Comparison of ENCODE assay signal across 11 cellular contexts in the genomic region with DNA sequence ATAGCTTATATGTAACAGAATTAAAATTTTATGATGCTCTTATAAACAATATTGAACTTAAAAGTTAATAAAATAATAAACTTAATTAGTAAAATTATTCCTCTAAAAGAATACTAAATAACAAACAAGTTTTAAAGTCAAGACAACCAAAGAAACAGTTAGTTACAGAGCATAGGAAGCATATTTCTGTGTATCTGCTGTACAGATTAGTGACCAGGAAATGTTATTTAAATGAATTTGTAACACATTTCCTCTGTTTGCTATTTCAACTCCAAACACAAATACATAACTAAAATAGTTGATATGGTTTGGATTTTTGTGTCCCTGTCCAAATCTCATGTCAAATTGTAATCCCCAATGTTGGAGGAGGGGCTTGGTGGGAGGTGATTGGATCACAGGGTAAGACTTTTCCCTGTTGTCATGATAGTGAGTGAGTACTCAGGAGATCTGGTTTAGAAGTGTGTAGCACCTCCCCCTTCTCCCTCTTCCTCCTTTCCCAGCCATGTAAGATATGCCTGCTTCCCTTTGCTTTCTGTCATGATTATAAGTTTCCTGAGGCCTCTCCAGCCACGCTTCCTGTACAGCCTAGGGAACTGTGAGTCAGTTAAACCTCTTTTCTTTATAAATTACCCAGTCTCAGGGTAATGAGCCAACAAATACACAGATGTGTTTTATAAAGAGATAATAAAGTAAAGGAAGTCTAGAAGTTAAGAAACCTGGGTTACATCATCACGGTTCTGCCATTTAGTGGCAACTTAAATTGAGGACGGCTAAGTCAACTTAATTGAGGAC. TPM values are rescaled to one million over a fixed set of nuclear protein-coding genes. Genes with fewer than 3 reads are reported as not detected.
DNase-seq lines count a peak whose midpoint lies in the region; ATAC-seq, FAIRE-seq and TF ChIP-seq lines count a peak whose summit lies in the region.
"Had no signal": no experiment of that assay in that cellular context is flagged by ENCODE, and none has a peak within 500 bp of the region (broad histone marks: within the 10 kb centered on the region; RNA-seq: fewer than 3 reads in every experiment).

No MANE protein-coding gene starts in this region.

- no peaks in the 10 kb centered on the region for H3K36me3 ChIP-seq in GM23338 (ENCODE audit: insufficient read depth)
- no peaks in the 10 kb centered on the region for H3K36me3 ChIP-seq in pancreas
- H3K36me3 ChIP-seq in WERI-Rb-1, result no peaks in the 10 kb centered on the region
- H3K36me3 ChIP-seq: esophagus muscularis mucosa had no signal

- DNase-seq in GM23338 (ENCODE audit: low spot score) (peak; percentile 54), OCI-M1 (lab: John Stamatoyannopoulos, UW) (peak; percentile 84), fibroblast of the aortic adventitia (ENCODE audit: low read depth) (peak; percentile 51), pancreas (no peak), kidney glomerular epithelial cell (lab: John Stamatoyannopoulos, UW) (no peak), WERI-Rb-1 (no peak), NCI-H526 treated with DMSO at 0.1 percent for 48 hours (lab: John Stamatoyannopoulos, UW) (no peak), NCI-H1694 treated with DMSO at 0.1 percent for 48 hours (lab: John Stamatoyannopoulos, UW) (no peak)
- DNase-seq: posterior cingulate gyrus had no signal

- no peaks in the 10 kb centered on the region for H3K27me3 Mint-ChIP-seq in GM23338 (ENCODE audit: insufficient read depth, low read depth, poor library complexity)

- H3K4me1 ChIP-seq in GM23338 (ENCODE audit: insufficient read depth) (peaks cover 21% of the 10 kb centered on the region), pancreas (peaks cover 3 to 10% (median 4%) of the 10 kb centered on the region in 3 donors)

- H3K36me3 Mint-ChIP-seq in GM23338 (ENCODE audit: low read depth), result no peaks in the 10 kb centered on the region

- peaks cover 30% of the 10 kb centered on the region for H3K4me1 Mint-ChIP-seq in GM23338

- no peaks in the 10 kb centered on the region for H3F3A ChIP-seq in GM23338 (replicated peaks; ENCODE audit: low read depth)

- no peaks in the 10 kb centered on the region for H3K9me3 Mint-ChIP-seq in GM23338

- no peak overlapping the region; the same call in 1 of the 2 replicates for H3K4me3 ChIP-seq in GM23338
- H3K4me3 ChIP-seq in fibroblast of the aortic adventitia (ENCODE audit: low read depth, low read length), result no peak overlapping the region
- no peak overlapping the region for H3K4me3 ChIP-seq in pancreas
- H3K4me3 ChIP-seq in WERI-Rb-1 (ENCODE audit: low read depth, low read length), result no peak overlapping the region
- H3K4me3 ChIP-seq: esophagus muscularis mucosa had no signal

- peak overlapping the region; percentile 34; the same call in 1 of the 2 replicates for H3K27ac ChIP-seq in GM23338 (ENCODE audit: low read depth)
- peak overlapping the region in 1 of 4 donors; percentile 26 for H3K27ac ChIP-seq in pancreas
- H3K27ac ChIP-seq in WERI-Rb-1, result no peak overlapping the region
- H3K27ac ChIP-seq: esophagus muscularis mucosa, KMS-11 had no signal

- H3K27me3 ChIP-seq in GM23338 (ENCODE audit: insufficient read depth) (no peaks in the 10 kb centered on the region), pancreas (no peaks in the 10 kb centered on the region), WERI-Rb-1 (ENCODE audit: insufficient read depth, low read depth, severe bottlenecking) (no peaks in the 10 kb centered on the region)
- H3K27me3 ChIP-seq: esophagus muscularis mucosa had no signal

- WGBS in pancreas, 2 donors, result 87 to 94% methylated on average over 3 of the region's 3 CpGs

- no peaks in the 10 kb centered on the region for H3K9me2 ChIP-seq in GM23338 (ENCODE audit: insufficient read depth)

- peak; percentile 43 for FAIRE-seq in pancreas (lab: Jason Lieb, UNC)

- no peak overlapping the region; the same call in 2 of the 3 replicates for H3K4me3 Mint-ChIP-seq in GM23338

- H3K4me2 ChIP-seq in GM23338, result peak overlapping the region; percentile 65
- H3K4me2 ChIP-seq: KMS-11 had no signal

- no peaks in the 10 kb centered on the region; the same call in 1 of the 2 replicates for H4K20me1 ChIP-seq in GM23338 (replicated peaks; ENCODE audit: insufficient read depth)

- no peak overlapping the region for H2AFZ ChIP-seq in GM23338

- peak overlapping the region; percentile 87 for H3K27ac Mint-ChIP-seq in GM23338

- H3K79me2 ChIP-seq in GM23338 (replicated peaks; ENCODE audit: insufficient read depth), result peaks cover 100% of the 10 kb centered on the region

- no peak for TF ChIP-seq CTCF in GM23338 (conservative IDR thresholded peaks at IDR 0.05; ENCODE audit: low read depth in 2 of 2)
- no peak for TF ChIP-seq CTCF in fibroblast of the aortic adventitia (IDR thresholded peaks at IDR 0.05; ENCODE audit: insufficient read depth, low read length)
- no peak for TF ChIP-seq CTCF in pancreas (IDR thresholded peaks at IDR 0.05)
- no peak for TF ChIP-seq CTCF in WERI-Rb-1 (IDR thresholded peaks at IDR 0.05; ENCODE audit: low read depth, low read length)

- H3K9me3 ChIP-seq in pancreas (no peaks in the 10 kb centered on the region), WERI-Rb-1 (ENCODE audit: severe bottlenecking) (no peaks in the 10 kb centered on the region)
- H3K9me3 ChIP-seq: esophagus muscularis mucosa had no signal

- ATAC-seq in GM23338 (peak; percentile 91), pancreas (peak in 2 of 4 donors; percentile 22 to 56)

- intact Hi-C loops in pancreas (cut with DNase I), result no loop called here

TF ChIP-seq in GM23338, 12 proteins besides CTCF, POLR2A, EP300 and RAD21:
- no peak for TF ChIP-seq ZNF114 (CRISPR knock-in tag; IDR thresholded peaks at IDR 0.05)
- no peak for TF ChIP-seq ZNF331 (CRISPR knock-in tag; IDR thresholded peaks at IDR 0.05; ENCODE audit: low read depth)
- no peak for TF ChIP-seq NANOG (IDR thresholded peaks at IDR 0.05; ENCODE audit: borderline replicate concordance)
- no peak for TF ChIP-seq POLR2AphosphoS5 (IDR thresholded peaks at IDR 0.05; ENCODE audit: low read depth)
- TF ChIP-seq EZH2phosphoT487 (IDR thresholded peaks at IDR 0.05; ENCODE audit: unreplicated experiment), result no peak
- TF ChIP-seq, protein P1, sequence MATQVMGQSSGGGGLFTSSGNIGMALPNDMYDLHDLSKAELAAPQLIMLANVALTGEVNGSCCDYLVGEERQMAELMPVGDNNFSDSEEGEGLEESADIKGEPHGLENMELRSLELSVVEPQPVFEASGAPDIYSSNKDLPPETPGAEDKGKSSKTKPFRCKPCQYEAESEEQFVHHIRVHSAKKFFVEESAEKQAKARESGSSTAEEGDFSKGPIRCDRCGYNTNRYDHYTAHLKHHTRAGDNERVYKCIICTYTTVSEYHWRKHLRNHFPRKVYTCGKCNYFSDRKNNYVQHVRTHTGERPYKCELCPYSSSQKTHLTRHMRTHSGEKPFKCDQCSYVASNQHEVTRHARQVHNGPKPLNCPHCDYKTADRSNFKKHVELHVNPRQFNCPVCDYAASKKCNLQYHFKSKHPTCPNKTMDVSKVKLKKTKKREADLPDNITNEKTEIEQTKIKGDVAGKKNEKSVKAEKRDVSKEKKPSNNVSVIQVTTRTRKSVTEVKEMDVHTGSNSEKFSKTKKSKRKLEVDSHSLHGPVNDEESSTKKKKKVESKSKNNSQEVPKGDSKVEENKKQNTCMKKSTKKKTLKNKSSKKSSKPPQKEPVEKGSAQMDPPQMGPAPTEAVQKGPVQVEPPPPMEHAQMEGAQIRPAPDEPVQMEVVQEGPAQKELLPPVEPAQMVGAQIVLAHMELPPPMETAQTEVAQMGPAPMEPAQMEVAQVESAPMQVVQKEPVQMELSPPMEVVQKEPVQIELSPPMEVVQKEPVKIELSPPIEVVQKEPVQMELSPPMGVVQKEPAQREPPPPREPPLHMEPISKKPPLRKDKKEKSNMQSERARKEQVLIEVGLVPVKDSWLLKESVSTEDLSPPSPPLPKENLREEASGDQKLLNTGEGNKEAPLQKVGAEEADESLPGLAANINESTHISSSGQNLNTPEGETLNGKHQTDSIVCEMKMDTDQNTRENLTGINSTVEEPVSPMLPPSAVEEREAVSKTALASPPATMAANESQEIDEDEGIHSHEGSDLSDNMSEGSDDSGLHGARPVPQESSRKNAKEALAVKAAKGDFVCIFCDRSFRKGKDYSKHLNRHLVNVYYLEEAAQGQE (IDR thresholded peaks at IDR 0.05; ENCODE audit: unreplicated experiment), result no peak

RNA-seq across cellular contexts. Expression of a gene that starts 51.8 kb away (rescaled TPM):
- 27.0 and 28.0 TPM in 2 replicates for total RNA-seq in GM23338 (2014; rRNA removed; shearing (Covaris generic))
- polyA plus RNA-seq in GM23338 (2016; fragmentation: Nextera tagmentation; extraction: Ambion mirVana) (12.6 and 16.4 TPM in 2 replicates), pancreas (1 to 10 TPM; 3.5 to 6.3 TPM)
- total RNA-seq in fibroblast of the aortic adventitia (ENCODE audit: low replicate concordance) (65.3 and 92.9 TPM in 2 replicates), pancreas (10 to 100 TPM; 11.0 to 21.5 (median 14.0) TPM)

Comparison
In these comparisons a context has a peak if more than half of its experiments do, and no peak if none do; other contexts are left out.
1. DNase-seq: peak in GM23338 (single experiment), OCI-M1 (single experiment) and fibroblast of the aortic adventitia (single experiment); none in pancreas (0 of 6), kidney glomerular epithelial cell (single experiment), WERI-Rb-1 (single experiment), NCI-H526 treated with DMSO at 0.1 percent for 48 hours (single experiment) and NCI-H1694 treated with DMSO at 0.1 percent for 48 hours (single experiment).